ENCODE assay signal across 13 cellular contexts in genomic region chr16:4918790-4919210, GRCh38. TPM values are rescaled to one million over a fixed set of nuclear protein-coding genes. Genes with fewer than 3 reads are reported as not detected.
A peak's percentile ranks its signal among the peaks of the same experiment; 100 is the strongest.
DNase-seq lines count a peak whose midpoint lies in the region; ATAC-seq and TF ChIP-seq lines count a peak whose summit lies in the region.
"Had no signal": no experiment of that assay in that cellular context is flagged by ENCODE, and none has a peak within 500 bp of the region (broad histone marks: within the 10 kb centered on the region; RNA-seq: fewer than 3 reads in every experiment).

No MANE protein-coding gene starts in this region.

- H3K27ac ChIP-seq in body of pancreas (peak overlapping the region in 2 of 4 donors; percentile 41 to 58), lung (ENCODE audit: low read depth in 1 of 2, low read length in 1 of 2) (peak overlapping the region in 1 of 2 donors; percentile 72), thymus (ENCODE audit: low read depth) (peak overlapping the region; percentile 59)

- DNase-seq in body of pancreas: peak; percentile 16 to 65 (median 39)
- peak; percentile 73 for DNase-seq in lung (ENCODE audit: low spot score)
- no peak for DNase-seq in activated gamma-delta T cell (lab: John Stamatoyannopoulos, UW)
- no peak for DNase-seq in activated CD4-positive, alpha-beta T cell treated with anti-CD3 and anti-CD28 coated beads for 1 hour
- DNase-seq in omental fat pad (ENCODE audit: low spot score): no peak
- DNase-seq: activated CD4-positive, alpha-beta T cell treated with anti-CD3 and anti-CD28 coated beads, Interleukin-2, amount 10 ng/mL, durations not matched to agents 24 days and 14 days; activated T-cell treated with anti-CD3 and anti-CD28 coated beads, Interleukin-2, amount 50 U/mL, for 1 hour; hippocampal formation; NCI-H446 treated with DMSO at 0.1 percent for 48 hours had no signal

- H3K27me3 ChIP-seq in body of pancreas: no peaks in the 10 kb centered on the region
- H3K27me3 ChIP-seq in lung (ENCODE audit: control insufficient read depth, insufficient read depth): no peaks in the 10 kb centered on the region
- no peaks in the 10 kb centered on the region for H3K27me3 ChIP-seq in thymus (ENCODE audit: control insufficient read depth, insufficient read depth)

- no peak for TF ChIP-seq POLR2A in body of pancreas (IDR thresholded peaks at IDR 0.05)

- no peaks in the 10 kb centered on the region for H3K9me3 ChIP-seq in body of pancreas
- peaks cover 0 to 1% of the 10 kb centered on the region in 2 donors for H3K9me3 ChIP-seq in lung (ENCODE audit: control insufficient read depth in 2 of 2, insufficient read depth in 1 of 2, low read length in 1 of 2)
- H3K9me3 ChIP-seq in thymus (ENCODE audit: control insufficient read depth): no peaks in the 10 kb centered on the region

- peaks cover 13% of the 10 kb centered on the region for H3K4me1 ChIP-seq in body of pancreas
- H3K4me1 ChIP-seq in lung (ENCODE audit: control insufficient read depth in 2 of 2, insufficient read depth in 2 of 2, low read length in 2 of 2): peaks cover 0 to 3% of the 10 kb centered on the region in 2 donors
- H3K4me1 ChIP-seq in thymus (ENCODE audit: control insufficient read depth, insufficient read depth, low read length): no peaks in the 10 kb centered on the region

- H3K4me3 ChIP-seq in body of pancreas (no peak overlapping the region), lung (no peak overlapping the region), thymus (ENCODE audit: low read length) (no peak overlapping the region)

- H3K36me3 ChIP-seq in body of pancreas (replicated peaks in 1 of 2; ENCODE audit: insufficient read depth in 1 of 2, low read depth in 2 of 2) (no peaks in the 10 kb centered on the region), lung (ENCODE audit: control insufficient read depth in 2 of 2, insufficient read depth in 2 of 2, low read length in 2 of 2) (no peaks in the 10 kb centered on the region), thymus (ENCODE audit: control insufficient read depth, insufficient read depth) (no peaks in the 10 kb centered on the region)

- intact Hi-C loops in body of pancreas (cut with DNase I): no loop called here

- peak; percentile 39; the same call in 1 of the 2 replicates for TF ChIP-seq RAD21 in Ishikawa (IDR thresholded peaks at IDR 0.05; ENCODE audit: low read depth)

- peak; percentile 98 for TF ChIP-seq EP300 in Ishikawa (IDR thresholded peaks at IDR 0.05; ENCODE audit: borderline replicate concordance)

- ATAC-seq in body of pancreas (peak; percentile 79), lung (ENCODE audit: insufficient read depth, low FRiP score) (peak; percentile 28), omental fat pad (ENCODE audit: low FRiP score) (no peak), GM21528 (IDR thresholded peaks at IDR 0.05; ENCODE audit: low FRiP score, unreplicated experiment) (no peak)
- ATAC-seq: Panc1 had no signal

- no peak for TF ChIP-seq CTCF in body of pancreas (IDR thresholded peaks at IDR 0.05)
- no peak for TF ChIP-seq CTCF in lung (IDR thresholded peaks at IDR 0.05; ENCODE audit: control extremely low read depth, extremely low read depth)
- TF ChIP-seq CTCF in omental fat pad (IDR thresholded peaks at IDR 0.05): no peak

- WGBS in body of pancreas, 2 donors: 40 to 52% methylated on average over 4 to 13 of the region's 13 CpGs
- WGBS in lung, 2 donors: 39 to 58% methylated on average over 13 of the region's 13 CpGs
- 84% methylated on average over 13 of the region's 13 CpGs for WGBS in thymus

TF ChIP-seq in Ishikawa, 13 proteins besides CTCF, POLR2A, EP300 and RAD21:
- TF ChIP-seq MAX (IDR thresholded peaks at IDR 0.05) (peak; percentile 93), TEAD4 (IDR thresholded peaks at IDR 0.05) (peak; percentile 100), ZBTB7A (IDR thresholded peaks at IDR 0.05; ENCODE audit: low read depth) (0 out of 2 replicates have a peak, but pooled peaks have one; percentile 21), USF1 (IDR thresholded peaks at IDR 0.05) (no peak), FOXM1 (IDR thresholded peaks at IDR 0.05; ENCODE audit: borderline replicate concordance, low read depth) (peak; percentile 94), NFIC (IDR thresholded peaks at IDR 0.05) (peak; percentile 97), CREB1 (IDR thresholded peaks at IDR 0.05; ENCODE audit: low read depth) (no peak), TAF1 (IDR thresholded peaks at IDR 0.05; ENCODE audit: low read depth) (no peak), EGR1 (IDR thresholded peaks at IDR 0.05) (no peak), YY1 (IDR thresholded peaks at IDR 0.05; ENCODE audit: low read depth) (peak; percentile 83), REST (IDR thresholded peaks at IDR 0.05; ENCODE audit: low read depth) (no peak), TCF12 (IDR thresholded peaks at IDR 0.05; ENCODE audit: low read depth) (peak; percentile 99), CEBPB (IDR thresholded peaks at IDR 0.05) (peak; percentile 70)
TF ChIP-seq in Ishikawa: peak in this region for 8.

RNA-seq across cellular contexts. Expression of gene PPL, which starts 18.1 kb away (rescaled TPM):
- total RNA-seq in body of pancreas (10 to 100 TPM; 20.2 to 26.0 TPM), lung (10 to 100 TPM; 78.5 to 89.0 TPM), omental fat pad (10 to 100 TPM; 31.3 to 97.6 (median 59.5) TPM)
- polyA plus RNA-seq in lung (10 to 100 TPM; 19.9 to 27.0 TPM), thymus (14.3 TPM)
- total RNA-seq: activated CD4-positive, alpha-beta T cell treated with anti-CD3 and anti-CD28 coated beads, Interleukin-2, amount 10 ng/mL, durations not matched to agents 24 days and 14 days had no signal

RNA-seq across cellular contexts. Expression of gene SEC14L5, which starts 39.3 kb away (rescaled TPM):
- total RNA-seq in body of pancreas: under 1 TPM in 1 of 2 donors, not detected in 1; 0.26 TPM
- under 1 TPM; 0.43 to 0.98 TPM for total RNA-seq in lung
- under 1 TPM; 0.10 to 0.13 TPM for polyA plus RNA-seq in lung
- 0.14 TPM for polyA plus RNA-seq in thymus
- total RNA-seq in omental fat pad: 1 to 10 TPM in 1 of 4 donors, under 1 TPM in 3; 0.12 to 1.3 (median 0.45) TPM
- total RNA-seq: activated CD4-positive, alpha-beta T cell treated with anti-CD3 and anti-CD28 coated beads, Interleukin-2, amount 10 ng/mL, durations not matched to agents 24 days and 14 days had no signal

Comparison
In these comparisons a context has a peak if more than half of its experiments do, and no peak if none do; other contexts are left out.
1. ATAC-seq: peak in body of pancreas (single experiment) and lung (single experiment); none in omental fat pad (single experiment) and GM21528 (single experiment).
2. DNase-seq: peak in body of pancreas (4 of 4) and lung (single experiment); none in activated gamma-delta T cell (single experiment), activated CD4-positive, alpha-beta T cell treated with anti-CD3 and anti-CD28 coated beads for 1 hour (single experiment) and omental fat pad (single experiment).